ENCODE assay signal across 2 cellular contexts in the genomic region with DNA sequence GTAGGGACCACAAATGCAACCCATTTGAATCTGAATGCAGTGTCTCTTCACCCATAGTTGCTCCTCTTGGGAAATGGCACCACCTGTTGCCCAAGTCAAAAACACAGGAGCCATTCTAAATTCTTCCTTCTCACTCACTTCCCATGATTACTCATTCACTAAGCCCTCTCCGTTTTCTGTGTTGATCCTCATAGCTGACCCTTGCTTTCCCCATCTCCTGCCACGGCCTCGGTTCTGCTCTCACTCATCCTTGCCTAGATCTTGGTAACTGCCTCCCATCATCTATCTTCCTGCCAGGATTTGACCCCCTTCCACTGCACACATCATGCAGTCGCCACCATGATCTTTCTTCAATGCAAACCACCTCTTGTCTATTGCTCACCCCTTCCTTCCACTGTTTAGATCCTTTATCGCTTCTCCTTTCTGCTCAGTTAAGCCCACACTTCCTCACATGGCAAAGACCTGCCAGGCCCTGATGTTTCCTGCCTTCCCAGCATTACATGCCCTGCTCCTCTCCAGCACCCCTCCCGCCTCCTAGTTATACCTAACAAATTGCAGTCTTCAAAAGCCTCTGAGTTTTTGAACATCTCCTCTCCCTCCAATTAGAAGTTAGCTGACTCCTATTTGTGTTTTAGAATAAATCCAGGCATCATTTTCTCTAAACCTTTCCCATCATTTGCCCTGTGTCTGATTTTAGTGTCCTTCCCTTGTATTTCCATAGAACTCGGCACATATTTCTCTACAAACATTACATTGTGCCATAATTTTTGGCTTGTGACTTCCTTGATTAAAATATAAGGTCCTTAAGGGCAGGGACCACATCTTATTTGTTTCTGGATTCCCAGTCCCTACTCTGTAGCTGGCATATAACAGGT.
TF ChIP-seq lines count a peak whose summit lies in the region.

No MANE protein-coding gene starts in this region.

TF ChIP-seq in Ishikawa, 13 proteins besides CTCF, POLR2A, EP300 and RAD21 (continued from another document):
- TF ChIP-seq, protein P1, sequence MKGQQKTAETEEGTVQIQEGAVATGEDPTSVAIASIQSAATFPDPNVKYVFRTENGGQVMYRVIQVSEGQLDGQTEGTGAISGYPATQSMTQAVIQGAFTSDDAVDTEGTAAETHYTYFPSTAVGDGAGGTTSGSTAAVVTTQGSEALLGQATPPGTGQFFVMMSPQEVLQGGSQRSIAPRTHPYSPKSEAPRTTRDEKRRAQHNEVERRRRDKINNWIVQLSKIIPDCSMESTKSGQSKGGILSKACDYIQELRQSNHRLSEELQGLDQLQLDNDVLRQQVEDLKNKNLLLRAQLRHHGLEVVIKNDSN (IDR thresholded peaks at IDR 0.05): no peak
- TF ChIP-seq NFIC (IDR thresholded peaks at IDR 0.05) (no peak), CEBPB (IDR thresholded peaks at IDR 0.05) (no peak), TAF1 (IDR thresholded peaks at IDR 0.05; ENCODE audit: low read depth) (no peak), FOXM1 (IDR thresholded peaks at IDR 0.05; ENCODE audit: borderline replicate concordance, low read depth) (no peak), TCF12 (IDR thresholded peaks at IDR 0.05; ENCODE audit: low read depth) (no peak), YY1 (IDR thresholded peaks at IDR 0.05; ENCODE audit: low read depth) (no peak)
- TF ChIP-seq, protein P2, sequence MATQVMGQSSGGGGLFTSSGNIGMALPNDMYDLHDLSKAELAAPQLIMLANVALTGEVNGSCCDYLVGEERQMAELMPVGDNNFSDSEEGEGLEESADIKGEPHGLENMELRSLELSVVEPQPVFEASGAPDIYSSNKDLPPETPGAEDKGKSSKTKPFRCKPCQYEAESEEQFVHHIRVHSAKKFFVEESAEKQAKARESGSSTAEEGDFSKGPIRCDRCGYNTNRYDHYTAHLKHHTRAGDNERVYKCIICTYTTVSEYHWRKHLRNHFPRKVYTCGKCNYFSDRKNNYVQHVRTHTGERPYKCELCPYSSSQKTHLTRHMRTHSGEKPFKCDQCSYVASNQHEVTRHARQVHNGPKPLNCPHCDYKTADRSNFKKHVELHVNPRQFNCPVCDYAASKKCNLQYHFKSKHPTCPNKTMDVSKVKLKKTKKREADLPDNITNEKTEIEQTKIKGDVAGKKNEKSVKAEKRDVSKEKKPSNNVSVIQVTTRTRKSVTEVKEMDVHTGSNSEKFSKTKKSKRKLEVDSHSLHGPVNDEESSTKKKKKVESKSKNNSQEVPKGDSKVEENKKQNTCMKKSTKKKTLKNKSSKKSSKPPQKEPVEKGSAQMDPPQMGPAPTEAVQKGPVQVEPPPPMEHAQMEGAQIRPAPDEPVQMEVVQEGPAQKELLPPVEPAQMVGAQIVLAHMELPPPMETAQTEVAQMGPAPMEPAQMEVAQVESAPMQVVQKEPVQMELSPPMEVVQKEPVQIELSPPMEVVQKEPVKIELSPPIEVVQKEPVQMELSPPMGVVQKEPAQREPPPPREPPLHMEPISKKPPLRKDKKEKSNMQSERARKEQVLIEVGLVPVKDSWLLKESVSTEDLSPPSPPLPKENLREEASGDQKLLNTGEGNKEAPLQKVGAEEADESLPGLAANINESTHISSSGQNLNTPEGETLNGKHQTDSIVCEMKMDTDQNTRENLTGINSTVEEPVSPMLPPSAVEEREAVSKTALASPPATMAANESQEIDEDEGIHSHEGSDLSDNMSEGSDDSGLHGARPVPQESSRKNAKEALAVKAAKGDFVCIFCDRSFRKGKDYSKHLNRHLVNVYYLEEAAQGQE (IDR thresholded peaks at IDR 0.05; ENCODE audit: low read depth): no peak

TF ChIP-seq in HepG2, 621 proteins besides CTCF, POLR2A, EP300 and RAD21 (continued from another document and continues in another):
- TF ChIP-seq ERF (CRISPR knock-in tag; IDR thresholded peaks at IDR 0.05) (peak; percentile 70; the same call in 1 of the 2 replicates), ZKSCAN8 (CRISPR knock-in tag; IDR thresholded peaks at IDR 0.05; ENCODE audit: borderline replicate concordance) (0 out of 2 replicates have a peak, but pooled peaks have one; percentile 55), GATAD2A (CRISPR knock-in tag; IDR thresholded peaks at IDR 0.05) (0 out of 2 replicates have a peak, but pooled peaks have one; percentile 48), MXI1 (IDR thresholded peaks at IDR 0.05; ENCODE audit: borderline replicate concordance, low read depth, low read length) (peak; percentile 12; the same call in 1 of the 3 replicates), SOX5 (CRISPR knock-in tag; IDR thresholded peaks at IDR 0.05; ENCODE audit: borderline replicate concordance) (peak; percentile 55; the same call in 1 of the 2 replicates), POGZ (CRISPR knock-in tag; IDR thresholded peaks at IDR 0.05) (peak; percentile 68), ZNF749 (CRISPR knock-in tag; IDR thresholded peaks at IDR 0.05; ENCODE audit: borderline replicate concordance) (0 out of 2 replicates have a peak, but pooled peaks have one; percentile 35), KAT8 (CRISPR knock-in tag; IDR thresholded peaks at IDR 0.05) (0 out of 2 replicates have a peak, but pooled peaks have one; percentile 16), ZNF263 (CRISPR knock-in tag; IDR thresholded peaks at IDR 0.05) (no peak), ZNF605 (CRISPR knock-in tag; IDR thresholded peaks at IDR 0.05) (0 out of 2 replicates have a peak, but pooled peaks have one; percentile 49), POLR2G (IDR thresholded peaks at IDR 0.05; ENCODE audit: low read depth, low read length) (peak; percentile 53), KAT7 (CRISPR knock-in tag; IDR thresholded peaks at IDR 0.05; ENCODE audit: borderline replicate concordance) (peak; percentile 66; the same call in 1 of the 2 replicates), ZNF713 (CRISPR knock-in tag; IDR thresholded peaks at IDR 0.05) (no peak), FOSL2 (CRISPR knock-in tag; IDR thresholded peaks at IDR 0.05) (peak; percentile 51; the same call in 1 of the 2 replicates), RARA (CRISPR knock-in tag; IDR thresholded peaks at IDR 0.05) (peak; percentile 33; the same call in 1 of the 2 replicates), REL (CRISPR knock-in tag; conservative IDR thresholded peaks at IDR 0.05) (0 out of 2 replicates have a peak, but pooled peaks have one; percentile 19), NONO (IDR thresholded peaks at IDR 0.05) (no peak), NONO (CRISPR knock-in tag; conservative IDR thresholded peaks at IDR 0.05) (0 out of 2 replicates have a peak, but pooled peaks have one; percentile 30), SMC3 (IDR thresholded peaks at IDR 0.05; ENCODE audit: low read length) (peak; percentile 71), JDP2 (CRISPR knock-in tag; IDR thresholded peaks at IDR 0.05; ENCODE audit: borderline replicate concordance) (no peak), ZNF644 (CRISPR knock-in tag; IDR thresholded peaks at IDR 0.05; ENCODE audit: low read depth) (peak; percentile 74; the same call in 1 of the 2 replicates), ZNF614 (CRISPR knock-in tag; IDR thresholded peaks at IDR 0.05; ENCODE audit: borderline replicate concordance) (peak; percentile 71; the same call in 1 of the 2 replicates), NR2F6 (IDR thresholded peaks at IDR 0.05) (0 out of 2 replicates have a peak, but pooled peaks have one; percentile 22), NR2F6 (CRISPR knock-in tag; IDR thresholded peaks at IDR 0.05) (no peak)
- TF ChIP-seq, protein P3, sequence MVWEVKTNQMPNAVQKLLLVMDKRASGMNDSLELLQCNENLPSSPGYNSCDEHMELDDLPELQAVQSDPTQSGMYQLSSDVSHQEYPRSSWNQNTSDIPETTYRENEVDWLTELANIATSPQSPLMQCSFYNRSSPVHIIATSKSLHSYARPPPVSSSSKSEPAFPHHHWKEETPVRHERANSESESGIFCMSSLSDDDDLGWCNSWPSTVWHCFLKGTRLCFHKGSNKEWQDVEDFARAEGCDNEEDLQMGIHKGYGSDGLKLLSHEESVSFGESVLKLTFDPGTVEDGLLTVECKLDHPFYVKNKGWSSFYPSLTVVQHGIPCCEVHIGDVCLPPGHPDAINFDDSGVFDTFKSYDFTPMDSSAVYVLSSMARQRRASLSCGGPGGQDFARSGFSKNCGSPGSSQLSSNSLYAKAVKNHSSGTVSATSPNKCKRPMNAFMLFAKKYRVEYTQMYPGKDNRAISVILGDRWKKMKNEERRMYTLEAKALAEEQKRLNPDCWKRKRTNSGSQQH (CRISPR knock-in tag; IDR thresholded peaks at IDR 0.05; ENCODE audit: low read depth): peak; percentile 74; the same call in 1 of the 2 replicates
- TF ChIP-seq, protein P4, sequence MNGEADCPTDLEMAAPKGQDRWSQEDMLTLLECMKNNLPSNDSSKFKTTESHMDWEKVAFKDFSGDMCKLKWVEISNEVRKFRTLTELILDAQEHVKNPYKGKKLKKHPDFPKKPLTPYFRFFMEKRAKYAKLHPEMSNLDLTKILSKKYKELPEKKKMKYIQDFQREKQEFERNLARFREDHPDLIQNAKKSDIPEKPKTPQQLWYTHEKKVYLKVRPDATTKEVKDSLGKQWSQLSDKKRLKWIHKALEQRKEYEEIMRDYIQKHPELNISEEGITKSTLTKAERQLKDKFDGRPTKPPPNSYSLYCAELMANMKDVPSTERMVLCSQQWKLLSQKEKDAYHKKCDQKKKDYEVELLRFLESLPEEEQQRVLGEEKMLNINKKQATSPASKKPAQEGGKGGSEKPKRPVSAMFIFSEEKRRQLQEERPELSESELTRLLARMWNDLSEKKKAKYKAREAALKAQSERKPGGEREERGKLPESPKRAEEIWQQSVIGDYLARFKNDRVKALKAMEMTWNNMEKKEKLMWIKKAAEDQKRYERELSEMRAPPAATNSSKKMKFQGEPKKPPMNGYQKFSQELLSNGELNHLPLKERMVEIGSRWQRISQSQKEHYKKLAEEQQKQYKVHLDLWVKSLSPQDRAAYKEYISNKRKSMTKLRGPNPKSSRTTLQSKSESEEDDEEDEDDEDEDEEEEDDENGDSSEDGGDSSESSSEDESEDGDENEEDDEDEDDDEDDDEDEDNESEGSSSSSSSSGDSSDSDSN (CRISPR knock-in tag; IDR thresholded peaks at IDR 0.05): peak; percentile 21; the same call in 1 of the 2 replicates
- TF ChIP-seq, protein P5, sequence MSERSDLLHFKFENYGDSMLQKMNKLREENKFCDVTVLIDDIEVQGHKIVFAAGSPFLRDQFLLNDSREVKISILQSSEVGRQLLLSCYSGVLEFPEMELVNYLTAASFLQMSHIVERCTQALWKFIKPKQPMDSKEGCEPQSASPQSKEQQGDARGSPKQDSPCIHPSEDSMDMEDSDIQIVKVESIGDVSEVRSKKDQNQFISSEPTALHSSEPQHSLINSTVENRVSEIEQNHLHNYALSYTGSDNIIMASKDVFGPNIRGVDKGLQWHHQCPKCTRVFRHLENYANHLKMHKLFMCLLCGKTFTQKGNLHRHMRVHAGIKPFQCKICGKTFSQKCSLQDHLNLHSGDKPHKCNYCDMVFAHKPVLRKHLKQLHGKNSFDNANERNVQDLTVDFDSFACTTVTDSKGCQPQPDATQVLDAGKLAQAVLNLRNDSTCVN (CRISPR knock-in tag; IDR thresholded peaks at IDR 0.05; ENCODE audit: borderline replicate concordance): 0 out of 2 replicates have a peak, but pooled peaks have one; percentile 58
- TF ChIP-seq, protein P6, sequence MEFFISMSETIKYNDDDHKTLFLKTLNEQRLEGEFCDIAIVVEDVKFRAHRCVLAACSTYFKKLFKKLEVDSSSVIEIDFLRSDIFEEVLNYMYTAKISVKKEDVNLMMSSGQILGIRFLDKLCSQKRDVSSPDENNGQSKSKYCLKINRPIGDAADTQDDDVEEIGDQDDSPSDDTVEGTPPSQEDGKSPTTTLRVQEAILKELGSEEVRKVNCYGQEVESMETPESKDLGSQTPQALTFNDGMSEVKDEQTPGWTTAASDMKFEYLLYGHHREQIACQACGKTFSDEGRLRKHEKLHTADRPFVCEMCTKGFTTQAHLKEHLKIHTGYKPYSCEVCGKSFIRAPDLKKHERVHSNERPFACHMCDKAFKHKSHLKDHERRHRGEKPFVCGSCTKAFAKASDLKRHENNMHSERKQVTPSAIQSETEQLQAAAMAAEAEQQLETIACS (CRISPR knock-in tag; IDR thresholded peaks at IDR 0.05): no peak
- TF ChIP-seq, protein P7, sequence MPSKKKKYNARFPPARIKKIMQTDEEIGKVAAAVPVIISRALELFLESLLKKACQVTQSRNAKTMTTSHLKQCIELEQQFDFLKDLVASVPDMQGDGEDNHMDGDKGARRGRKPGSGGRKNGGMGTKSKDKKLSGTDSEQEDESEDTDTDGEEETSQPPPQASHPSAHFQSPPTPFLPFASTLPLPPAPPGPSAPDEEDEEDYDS (CRISPR knock-in tag; IDR thresholded peaks at IDR 0.05): 0 out of 2 replicates have a peak, but pooled peaks have one; percentile 14
- TF ChIP-seq, protein P8, sequence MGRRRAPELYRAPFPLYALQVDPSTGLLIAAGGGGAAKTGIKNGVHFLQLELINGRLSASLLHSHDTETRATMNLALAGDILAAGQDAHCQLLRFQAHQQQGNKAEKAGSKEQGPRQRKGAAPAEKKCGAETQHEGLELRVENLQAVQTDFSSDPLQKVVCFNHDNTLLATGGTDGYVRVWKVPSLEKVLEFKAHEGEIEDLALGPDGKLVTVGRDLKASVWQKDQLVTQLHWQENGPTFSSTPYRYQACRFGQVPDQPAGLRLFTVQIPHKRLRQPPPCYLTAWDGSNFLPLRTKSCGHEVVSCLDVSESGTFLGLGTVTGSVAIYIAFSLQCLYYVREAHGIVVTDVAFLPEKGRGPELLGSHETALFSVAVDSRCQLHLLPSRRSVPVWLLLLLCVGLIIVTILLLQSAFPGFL (CRISPR knock-in tag; IDR thresholded peaks at IDR 0.05): no peak
- TF ChIP-seq, protein P9, sequence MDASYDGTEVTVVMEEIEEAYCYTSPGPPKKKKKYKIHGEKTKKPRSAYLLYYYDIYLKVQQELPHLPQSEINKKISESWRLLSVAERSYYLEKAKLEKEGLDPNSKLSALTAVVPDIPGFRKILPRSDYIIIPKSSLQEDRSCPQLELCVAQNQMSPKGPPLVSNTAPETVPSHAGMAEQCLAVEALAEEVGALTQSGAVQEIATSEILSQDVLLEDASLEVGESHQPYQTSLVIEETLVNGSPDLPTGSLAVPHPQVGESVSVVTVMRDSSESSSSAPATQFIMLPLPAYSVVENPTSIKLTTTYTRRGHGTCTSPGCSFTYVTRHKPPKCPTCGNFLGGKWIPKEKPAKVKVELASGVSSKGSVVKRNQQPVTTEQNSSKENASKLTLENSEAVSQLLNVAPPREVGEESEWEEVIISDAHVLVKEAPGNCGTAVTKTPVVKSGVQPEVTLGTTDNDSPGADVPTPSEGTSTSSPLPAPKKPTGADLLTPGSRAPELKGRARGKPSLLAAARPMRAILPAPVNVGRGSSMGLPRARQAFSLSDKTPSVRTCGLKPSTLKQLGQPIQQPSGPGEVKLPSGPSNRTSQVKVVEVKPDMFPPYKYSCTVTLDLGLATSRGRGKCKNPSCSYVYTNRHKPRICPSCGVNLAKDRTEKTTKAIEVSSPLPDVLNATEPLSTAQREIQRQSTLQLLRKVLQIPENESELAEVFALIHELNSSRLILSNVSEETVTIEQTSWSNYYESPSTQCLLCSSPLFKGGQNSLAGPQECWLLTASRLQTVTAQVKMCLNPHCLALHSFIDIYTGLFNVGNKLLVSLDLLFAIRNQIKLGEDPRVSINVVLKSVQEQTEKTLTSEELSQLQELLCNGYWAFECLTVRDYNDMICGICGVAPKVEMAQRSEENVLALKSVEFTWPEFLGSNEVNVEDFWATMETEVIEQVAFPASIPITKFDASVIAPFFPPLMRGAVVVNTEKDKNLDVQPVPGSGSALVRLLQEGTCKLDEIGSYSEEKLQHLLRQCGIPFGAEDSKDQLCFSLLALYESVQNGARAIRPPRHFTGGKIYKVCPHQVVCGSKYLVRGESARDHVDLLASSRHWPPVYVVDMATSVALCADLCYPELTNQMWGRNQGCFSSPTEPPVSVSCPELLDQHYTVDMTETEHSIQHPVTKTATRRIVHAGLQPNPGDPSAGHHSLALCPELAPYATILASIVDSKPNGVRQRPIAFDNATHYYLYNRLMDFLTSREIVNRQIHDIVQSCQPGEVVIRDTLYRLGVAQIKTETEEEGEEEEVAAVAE (CRISPR knock-in tag; IDR thresholded peaks at IDR 0.05; ENCODE audit: borderline replicate concordance): peak; percentile 53; the same call in 1 of the 2 replicates
